8 cellular contexts compared by ENCODE assay signal in the genomic region with DNA sequence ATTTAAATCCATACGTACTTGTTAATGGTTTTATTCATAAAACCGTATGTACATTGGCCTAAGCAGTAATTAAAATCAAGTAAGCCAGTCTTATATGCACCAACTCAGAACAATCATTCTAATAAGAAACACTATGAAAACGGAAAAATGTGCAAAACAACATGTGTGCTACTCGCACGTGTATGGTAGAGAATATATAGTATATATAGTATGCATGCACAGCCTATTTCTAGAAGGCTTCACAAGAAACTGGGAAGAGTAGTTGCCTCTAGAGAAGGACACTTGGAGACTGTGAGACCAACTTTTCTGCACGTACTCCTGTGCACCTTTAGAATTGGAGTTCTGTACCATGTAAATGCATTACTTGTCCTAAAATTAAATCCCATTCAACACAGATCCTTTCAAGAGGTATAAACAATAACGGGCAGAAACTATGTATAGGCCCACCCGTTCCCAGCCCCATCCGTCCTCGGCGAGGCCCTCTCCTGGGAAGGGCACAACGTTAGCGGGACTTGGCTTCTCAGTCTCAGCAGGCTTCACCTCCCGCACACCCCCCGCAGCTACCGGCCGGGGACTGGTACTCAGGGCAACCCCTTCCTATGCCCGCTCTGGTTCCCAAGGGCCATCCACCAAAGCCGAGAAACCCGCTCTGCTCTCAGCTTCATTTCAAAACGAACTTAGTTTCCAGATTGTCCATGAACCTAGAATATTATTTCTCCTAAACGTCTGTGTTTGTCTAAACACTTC. TPM values are rescaled to one million over a fixed set of nuclear protein-coding genes. Genes with fewer than 3 reads are reported as not detected.
A peak's percentile ranks its signal among the peaks of the same experiment; 100 is the strongest.
DNase-seq lines count a peak whose midpoint lies in the region; ATAC-seq, FAIRE-seq and TF ChIP-seq lines count a peak whose summit lies in the region.

No MANE protein-coding gene starts in this region.

- H3K27me3 Mint-ChIP-seq in Calu3 (ENCODE audit: unreplicated experiment) (no peaks in the 10 kb centered on the region), T-cell (peaks cover 56 to 57% of the 10 kb centered on the region in 2 donors)

- peak overlapping the region in 3 of 4 donors; percentile 65 to 74 (median 73) for H3K27ac ChIP-seq in pancreas

- H3K4me1 Mint-ChIP-seq in Calu3 (ENCODE audit: low read depth, unreplicated experiment) (peaks cover 28% of the 10 kb centered on the region), T-cell (peaks cover 4 to 16% (median 8%) of the 10 kb centered on the region in 3 donors)

- no peaks in the 10 kb centered on the region for H3K9me3 ChIP-seq in pancreas

- no peaks in the 10 kb centered on the region for H3K36me3 ChIP-seq in pancreas

- CTCF ChIA-PET in Calu3 (lab: Charles Lee) (no interaction called here), T-cell (lab: Charles Lee) (no interaction called here)

- peak overlapping the region; percentile 76 for H3K4me3 Mint-ChIP-seq in Calu3 (ENCODE audit: low read depth, unreplicated experiment)
- H3K4me3 Mint-ChIP-seq in T-cell = peak overlapping the region; percentile 55 to 68 (median 58)

- H3K4me1 ChIP-seq in pancreas = peaks cover 0 to 3% (median 0%) of the 10 kb centered on the region in 3 donors

- H3K4me3 ChIP-seq in pancreas = peak overlapping the region in 2 of 4 donors; percentile 87 to 88

- DNase-seq in Calu3 (no peak), T-cell (no peak), head of caudate nucleus (peak in 36 of 42 donors; percentile 19 to 74 (median 47)), pancreas (peak in 4 of 6 donors; percentile 18 to 69 (median 24)), GM19240 (ENCODE audit: insufficient read length, low spot score) (no peak), NCI-H2171 (lab: John Stamatoyannopoulos, UW) (no peak), UCSD-AML1 (lab: John Stamatoyannopoulos, UW; ENCODE audit: unreplicated experiment) (no peak)

- TF ChIP-seq CTCF in Calu3 (IDR thresholded peaks at IDR 0.05; ENCODE audit: unreplicated experiment) = no peak
- no peak for TF ChIP-seq CTCF in pancreas (IDR thresholded peaks at IDR 0.05)

- H3K36me3 Mint-ChIP-seq in Calu3 (ENCODE audit: insufficient read depth, unreplicated experiment) (peaks cover 28% of the 10 kb centered on the region), T-cell (no peaks in the 10 kb centered on the region)

- POLR2A ChIA-PET in T-cell (lab: Charles Lee) = no interaction called here

- ATAC-seq in T-cell (replicated peaks in 1 of 4) (no peak), pancreas (no peak), HG02678 (IDR thresholded peaks at IDR 0.05; ENCODE audit: unreplicated experiment) (no peak)

- 75 to 77% methylated on average over 22 of the region's 22 CpGs for WGBS in pancreas, 2 donors

- BruUV-seq in Calu3 (replicated peaks; lab: Mats Ljungman, UMichigan) = TSS peak; percentile 46

- H3K27ac Mint-ChIP-seq in Calu3 (ENCODE audit: unreplicated experiment) (peak overlapping the region; percentile 65), T-cell (no peak overlapping the region)

- no peaks in the 10 kb centered on the region for H3K27me3 ChIP-seq in pancreas

- no peak for FAIRE-seq in pancreas (lab: Jason Lieb, UNC)

- intact Hi-C loops in Calu3 (cut with micrococcal nuclease; ENCODE audit: unreplicated experiment) (loop anchor here (5.0 to 10.0 kb wide), 2 partner anchors 35 to 53 kb away; no protein-coding TSS in a partner anchor), head of caudate nucleus (cut with DNase I) (loop anchor here (2.0 to 5.0 kb wide), 3 partner anchors 50 to 167 kb away; partner anchors contain the start of gene HABP4), pancreas (cut with DNase I) (no loop called here)

- H3K9me3 Mint-ChIP-seq in Calu3 (ENCODE audit: low read depth, unreplicated experiment) (no peaks in the 10 kb centered on the region), T-cell (no peaks in the 10 kb centered on the region)

RNA-seq across cellular contexts. Expression of gene CDC14B, which starts 2.0 kb away (rescaled TPM):
- total RNA-seq in Calu3 (2022) (26.4 and 29.8 TPM in 2 replicates), T-cell (10 to 100 TPM in 1 of 5 donors, 1 to 10 TPM in 4; 4.8 to 11.9 (median 7.2) TPM), pancreas (10 to 100 TPM in 5 of 6 donors, 1 to 10 TPM in 1; 8.2 to 19.3 (median 12.8) TPM)
- polyA plus RNA-seq in pancreas = 1 to 10 TPM; 4.6 to 8.0 TPM

RNA-seq across cellular contexts. Expression of gene PRXL2C, which starts 37.5 kb away (rescaled TPM):
- total RNA-seq in Calu3 (2022) (10.5 and 10.8 TPM in 2 replicates), T-cell (10 to 100 TPM in 4 of 5 donors, 1 to 10 TPM in 1; 9.3 to 17.0 (median 11.2) TPM), pancreas (10 to 100 TPM in 1 of 6 donors, 1 to 10 TPM in 5; 6.0 to 11.2 (median 8.3) TPM)
- 1 to 10 TPM; 4.9 to 8.6 TPM for polyA plus RNA-seq in pancreas

Comparison
In these comparisons a context has a peak if more than half of its experiments do, and no peak if none do; other contexts are left out.
1. DNase-seq: peak in head of caudate nucleus (36 of 42) and pancreas (4 of 6); none in Calu3 (single experiment), T-cell (0 of 34), GM19240 (single experiment), NCI-H2171 (single experiment) and UCSD-AML1 (single experiment).
2. intact Hi-C loops: an anchor here in Calu3 (5.0 to 10.0 kb wide) and head of caudate nucleus (2.0 to 5.0 kb wide); none called in pancreas.